In the genomic region with DNA sequence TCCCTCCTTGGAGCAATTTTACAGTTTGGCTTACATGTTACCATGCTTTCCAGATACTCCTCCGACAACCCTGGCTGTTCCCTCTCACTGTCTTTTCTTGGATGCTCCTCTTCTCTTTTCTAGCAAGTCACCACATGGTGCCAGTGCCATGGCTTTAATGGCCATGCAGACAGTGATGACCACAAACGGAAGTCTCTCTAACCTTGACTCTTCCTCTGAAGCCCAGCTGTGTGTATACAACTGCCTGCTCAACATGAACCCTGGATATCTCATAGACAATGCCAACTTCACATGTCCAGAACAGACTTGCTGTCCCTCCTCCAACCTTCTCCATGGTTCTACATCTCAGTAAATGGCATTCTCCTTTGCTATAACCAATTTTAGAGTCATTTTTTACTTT, we compare ENCODE assay signal across 2 cellular contexts.
TF ChIP-seq lines count a peak whose summit lies in the region.

No MANE protein-coding gene starts in this region.

TF ChIP-seq in IMR-90, 13 proteins besides CTCF, POLR2A, EP300 and RAD21:
- TF ChIP-seq CEBPB (IDR thresholded peaks at IDR 0.05; ENCODE audit: low read depth, low read length): no peak
- no peak for TF ChIP-seq SMC3 (IDR thresholded peaks at IDR 0.05; ENCODE audit: low read depth, low read length)
- TF ChIP-seq MXI1 (IDR thresholded peaks at IDR 0.05; ENCODE audit: borderline replicate concordance, low read depth, low read length): no peak
- no peak for TF ChIP-seq MAFK (IDR thresholded peaks at IDR 0.05; ENCODE audit: low read depth, low read length)
- no peak for TF ChIP-seq CHD1 (IDR thresholded peaks at IDR 0.05; ENCODE audit: low read depth, low read length)
- no peak for TF ChIP-seq RFX5 (IDR thresholded peaks at IDR 0.05; ENCODE audit: low read depth, low read length)
- TF ChIP-seq FOS (IDR thresholded peaks at IDR 0.05; ENCODE audit: low read depth, low read length): no peak
- TF ChIP-seq, protein P1, sequence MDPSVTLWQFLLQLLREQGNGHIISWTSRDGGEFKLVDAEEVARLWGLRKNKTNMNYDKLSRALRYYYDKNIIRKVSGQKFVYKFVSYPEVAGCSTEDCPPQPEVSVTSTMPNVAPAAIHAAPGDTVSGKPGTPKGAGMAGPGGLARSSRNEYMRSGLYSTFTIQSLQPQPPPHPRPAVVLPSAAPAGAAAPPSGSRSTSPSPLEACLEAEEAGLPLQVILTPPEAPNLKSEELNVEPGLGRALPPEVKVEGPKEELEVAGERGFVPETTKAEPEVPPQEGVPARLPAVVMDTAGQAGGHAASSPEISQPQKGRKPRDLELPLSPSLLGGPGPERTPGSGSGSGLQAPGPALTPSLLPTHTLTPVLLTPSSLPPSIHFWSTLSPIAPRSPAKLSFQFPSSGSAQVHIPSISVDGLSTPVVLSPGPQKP (IDR thresholded peaks at IDR 0.05; ENCODE audit: borderline replicate concordance, low read depth, low read length): no peak
- no peak for TF ChIP-seq RCOR1 (IDR thresholded peaks at IDR 0.05; ENCODE audit: insufficient replicate concordance, low read length)
- no peak for TF ChIP-seq MAZ (IDR thresholded peaks at IDR 0.05; ENCODE audit: borderline replicate concordance, low read depth, low read length)

TF ChIP-seq in GM23338, 12 proteins besides CTCF, POLR2A, EP300 and RAD21:
- no peak for TF ChIP-seq EZH2 (IDR thresholded peaks at IDR 0.05; ENCODE audit: low read depth, unreplicated experiment)
- TF ChIP-seq ZNF114 (CRISPR knock-in tag; IDR thresholded peaks at IDR 0.05): no peak
- TF ChIP-seq, protein P2, sequence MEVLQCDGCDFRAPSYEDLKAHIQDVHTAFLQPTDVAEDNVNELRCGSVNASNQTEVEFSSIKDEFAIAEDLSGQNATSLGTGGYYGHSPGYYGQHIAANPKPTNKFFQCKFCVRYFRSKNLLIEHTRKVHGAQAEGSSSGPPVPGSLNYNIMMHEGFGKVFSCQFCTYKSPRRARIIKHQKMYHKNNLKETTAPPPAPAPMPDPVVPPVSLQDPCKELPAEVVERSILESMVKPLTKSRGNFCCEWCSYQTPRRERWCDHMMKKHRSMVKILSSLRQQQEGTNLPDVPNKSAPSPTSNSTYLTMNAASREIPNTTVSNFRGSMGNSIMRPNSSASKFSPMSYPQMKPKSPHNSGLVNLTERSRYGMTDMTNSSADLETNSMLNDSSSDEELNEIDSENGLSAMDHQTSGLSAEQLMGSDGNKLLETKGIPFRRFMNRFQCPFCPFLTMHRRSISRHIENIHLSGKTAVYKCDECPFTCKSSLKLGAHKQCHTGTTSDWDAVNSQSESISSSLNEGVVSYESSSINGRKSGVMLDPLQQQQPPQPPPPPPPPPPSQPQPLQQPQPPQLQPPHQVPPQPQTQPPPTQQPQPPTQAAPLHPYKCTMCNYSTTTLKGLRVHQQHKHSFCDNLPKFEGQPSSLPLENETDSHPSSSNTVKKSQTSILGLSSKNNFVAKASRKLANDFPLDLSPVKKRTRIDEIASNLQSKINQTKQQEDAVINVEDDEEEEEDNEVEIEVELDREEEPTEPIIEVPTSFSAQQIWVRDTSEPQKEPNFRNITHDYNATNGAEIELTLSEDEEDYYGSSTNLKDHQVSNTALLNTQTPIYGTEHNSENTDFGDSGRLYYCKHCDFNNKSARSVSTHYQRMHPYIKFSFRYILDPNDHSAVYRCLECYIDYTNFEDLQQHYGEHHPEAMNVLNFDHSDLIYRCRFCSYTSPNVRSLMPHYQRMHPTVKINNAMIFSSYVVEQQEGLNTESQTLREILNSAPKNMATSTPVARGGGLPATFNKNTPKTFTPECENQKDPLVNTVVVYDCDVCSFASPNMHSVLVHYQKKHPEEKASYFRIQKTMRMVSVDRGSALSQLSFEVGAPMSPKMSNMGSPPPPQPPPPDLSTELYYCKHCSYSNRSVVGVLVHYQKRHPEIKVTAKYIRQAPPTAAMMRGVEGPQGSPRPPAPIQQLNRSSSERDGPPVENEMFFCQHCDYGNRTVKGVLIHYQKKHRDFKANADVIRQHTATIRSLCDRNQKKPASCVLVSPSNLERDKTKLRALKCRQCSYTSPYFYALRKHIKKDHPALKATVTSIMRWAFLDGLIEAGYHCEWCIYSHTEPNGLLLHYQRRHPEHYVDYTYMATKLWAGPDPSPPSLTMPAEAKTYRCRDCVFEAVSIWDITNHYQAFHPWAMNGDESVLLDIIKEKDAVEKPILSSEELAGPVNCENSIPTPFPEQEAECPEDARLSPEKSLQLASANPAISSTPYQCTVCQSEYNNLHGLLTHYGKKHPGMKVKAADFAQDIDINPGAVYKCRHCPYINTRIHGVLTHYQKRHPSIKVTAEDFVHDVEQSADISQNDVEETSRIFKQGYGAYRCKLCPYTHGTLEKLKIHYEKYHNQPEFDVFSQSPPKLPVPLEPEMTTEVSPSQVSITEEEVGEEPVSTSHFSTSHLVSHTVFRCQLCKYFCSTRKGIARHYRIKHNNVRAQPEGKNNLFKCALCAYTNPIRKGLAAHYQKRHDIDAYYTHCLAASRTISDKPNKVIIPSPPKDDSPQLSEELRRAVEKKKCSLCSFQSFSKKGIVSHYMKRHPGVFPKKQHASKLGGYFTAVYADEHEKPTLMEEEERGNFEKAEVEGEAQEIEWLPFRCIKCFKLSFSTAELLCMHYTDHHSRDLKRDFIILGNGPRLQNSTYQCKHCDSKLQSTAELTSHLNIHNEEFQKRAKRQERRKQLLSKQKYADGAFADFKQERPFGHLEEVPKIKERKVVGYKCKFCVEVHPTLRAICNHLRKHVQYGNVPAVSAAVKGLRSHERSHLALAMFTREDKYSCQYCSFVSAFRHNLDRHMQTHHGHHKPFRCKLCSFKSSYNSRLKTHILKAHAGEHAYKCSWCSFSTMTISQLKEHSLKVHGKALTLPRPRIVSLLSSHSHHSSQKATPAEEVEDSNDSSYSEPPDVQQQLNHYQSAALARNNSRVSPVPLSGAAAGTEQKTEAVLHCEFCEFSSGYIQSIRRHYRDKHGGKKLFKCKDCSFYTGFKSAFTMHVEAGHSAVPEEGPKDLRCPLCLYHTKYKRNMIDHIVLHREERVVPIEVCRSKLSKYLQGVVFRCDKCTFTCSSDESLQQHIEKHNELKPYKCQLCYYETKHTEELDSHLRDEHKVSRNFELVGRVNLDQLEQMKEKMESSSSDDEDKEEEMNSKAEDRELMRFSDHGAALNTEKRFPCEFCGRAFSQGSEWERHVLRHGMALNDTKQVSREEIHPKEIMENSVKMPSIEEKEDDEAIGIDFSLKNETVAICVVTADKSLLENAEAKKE (CRISPR knock-in tag; IDR thresholded peaks at IDR 0.05): no peak
- no peak for TF ChIP-seq STAT1 (IDR thresholded peaks at IDR 0.05; ENCODE audit: unreplicated experiment)
- no peak for TF ChIP-seq ZNF331 (CRISPR knock-in tag; IDR thresholded peaks at IDR 0.05; ENCODE audit: low read depth)
- no peak for TF ChIP-seq POLR2AphosphoS5 (IDR thresholded peaks at IDR 0.05; ENCODE audit: low read depth)
- TF ChIP-seq, protein P3, sequence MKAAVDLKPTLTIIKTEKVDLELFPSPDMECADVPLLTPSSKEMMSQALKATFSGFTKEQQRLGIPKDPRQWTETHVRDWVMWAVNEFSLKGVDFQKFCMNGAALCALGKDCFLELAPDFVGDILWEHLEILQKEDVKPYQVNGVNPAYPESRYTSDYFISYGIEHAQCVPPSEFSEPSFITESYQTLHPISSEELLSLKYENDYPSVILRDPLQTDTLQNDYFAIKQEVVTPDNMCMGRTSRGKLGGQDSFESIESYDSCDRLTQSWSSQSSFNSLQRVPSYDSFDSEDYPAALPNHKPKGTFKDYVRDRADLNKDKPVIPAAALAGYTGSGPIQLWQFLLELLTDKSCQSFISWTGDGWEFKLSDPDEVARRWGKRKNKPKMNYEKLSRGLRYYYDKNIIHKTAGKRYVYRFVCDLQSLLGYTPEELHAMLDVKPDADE (IDR thresholded peaks at IDR 0.05): no peak
- TF ChIP-seq JUNB (IDR thresholded peaks at IDR 0.05; ENCODE audit: unreplicated experiment): no peak
TF ChIP-seq in GM23338: peak in this region for 0.
